In genomic region chr10:17536221-17536620, GRCh38 we compare ENCODE assay signal across 24 cellular contexts.
"Had no signal": no experiment of that assay in that cellular context is flagged by ENCODE, and none has a peak within 500 bp of the region (broad histone marks: within the 10 kb centered on the region; RNA-seq: fewer than 3 reads in every experiment).

No MANE protein-coding gene starts in this region.

- H3K4me1 ChIP-seq: breast epithelium had no signal

- H3K27ac ChIP-seq: breast epithelium, WERI-Rb-1 had no signal

- H3K4me3 ChIP-seq: breast epithelium had no signal

- H3K4me1 Mint-ChIP-seq: activated naive CD8-positive, alpha-beta T cell treated with anti-CD3 and anti-CD28 coated beads, Interleukin-2, amount 10 ng/mL, durations not matched to agents 7 days and 5 days; T-helper 17 cell had no signal

- H3K27me3 ChIP-seq: breast epithelium had no signal

- H3K36me3 Mint-ChIP-seq: activated naive CD8-positive, alpha-beta T cell treated with anti-CD3 and anti-CD28 coated beads, Interleukin-2, amount 10 ng/mL, durations not matched to agents 7 days and 5 days had no signal

- H3K27me3 Mint-ChIP-seq: T-helper 17 cell had no signal

- FAIRE-seq: RCC 7860, TTC549 had no signal

- DNase-seq: activated CD4-positive, alpha-beta T cell treated with anti-CD3 and anti-CD28 coated beads for 4 hours; activated CD8-positive, alpha-beta memory T cell treated with anti-CD3 and anti-CD28 coated beads, Interleukin-2, amount 50 U/mL, for 4 hours; activated CD8-positive, alpha-beta T cell treated with anti-CD3 and anti-CD28 coated beads for 36 hours; activated naive CD4-positive, alpha-beta T cell treated with anti-CD3 and anti-CD28 coated beads, Interleukin-2, amount 50 U/mL, for 16 hours; activated naive CD8-positive, alpha-beta T cell treated with anti-CD3 and anti-CD28 coated beads, Interleukin-2, amount 10 ng/mL, durations not matched to agents 7 days and 5 days; activated T-cell treated with anti-CD3 and anti-CD28 coated beads, Interleukin-2, amount 50 U/mL, for 72 hours; aorta; caudate nucleus; MM.1S; NCI-H146; NCI-H187 treated with DMSO at 0.1 percent for 48 hours; NCI-H2081 treated with DMSO at 0.1 percent for 48 hours; NCI-H2171; NCI-H2227 treated with DMSO at 0.1 percent for 48 hours; NCI-H446 treated with DMSO at 0.1 percent for 48 hours; NCI-H526; PC-3; SHP77 treated with DMSO at 0.1 percent for 48 hours; T-helper 17 cell; T-helper 9 cell; WERI-Rb-1 had no signal

- H3K36me3 ChIP-seq: breast epithelium, WERI-Rb-1 had no signal

- H3K27ac Mint-ChIP-seq: activated CD8-positive, alpha-beta T cell treated with anti-CD3 and anti-CD28 coated beads for 36 hours; activated naive CD8-positive, alpha-beta T cell treated with anti-CD3 and anti-CD28 coated beads, Interleukin-2, amount 10 ng/mL, durations not matched to agents 7 days and 5 days; activated T-cell treated with anti-CD3 and anti-CD28 coated beads, Interleukin-2, amount 50 U/mL, for 72 hours; T-helper 17 cell had no signal

- H3K4me3 Mint-ChIP-seq: activated CD8-positive, alpha-beta T cell treated with anti-CD3 and anti-CD28 coated beads for 36 hours; activated naive CD8-positive, alpha-beta T cell treated with anti-CD3 and anti-CD28 coated beads, Interleukin-2, amount 10 ng/mL, durations not matched to agents 7 days and 5 days; activated T-cell treated with anti-CD3 and anti-CD28 coated beads, Interleukin-2, amount 50 U/mL, for 72 hours; T-helper 17 cell had no signal
